In genomic region chr3:189355481-189356201, GRCh38 we compare ENCODE assay signal across 9 cellular contexts.
DNase-seq lines count a peak whose midpoint lies in the region; ATAC-seq and TF ChIP-seq lines count a peak whose summit lies in the region.
"Had no signal": no experiment of that assay in that cellular context is flagged by ENCODE, and none has a peak within 500 bp of the region (broad histone marks: within the 10 kb centered on the region; RNA-seq: fewer than 3 reads in every experiment).

No MANE protein-coding gene starts in this region.

- H3K4me1 ChIP-seq in lower lobe of right lung: peaks cover 11% of the 10 kb centered on the region

- H3K4me3 ChIP-seq in AG09309 (ENCODE audit: control insufficient read depth, low read depth, low read length): no peak overlapping the region
- H3K4me3 ChIP-seq in lower lobe of right lung: no peak overlapping the region
- H3K4me3 ChIP-seq in WERI-Rb-1 (ENCODE audit: low read depth, low read length): no peak overlapping the region

- no peaks in the 10 kb centered on the region for H3K27me3 Mint-ChIP-seq in activated naive CD4-positive, alpha-beta T cell treated with anti-CD3 and anti-CD28 coated beads, Interleukin-2, amount 50 U/mL, for 24 hours
- peaks cover 3% of the 10 kb centered on the region for H3K27me3 Mint-ChIP-seq in type B pancreatic cell
- no peaks in the 10 kb centered on the region for H3K27me3 Mint-ChIP-seq in CD14-positive monocyte (ENCODE audit: low read depth in 3 of 3)
- H3K27me3 Mint-ChIP-seq: dendritic cell treated with granulocyte-macrophage colony-stimulating factor and Interleukin-4, amounts not matched to agents 40 ng/mL and 50 ng/mL, for 4 days had no signal

- no peaks in the 10 kb centered on the region for H3K27me3 ChIP-seq in lower lobe of right lung (ENCODE audit: low read depth)
- no peaks in the 10 kb centered on the region for H3K27me3 ChIP-seq in WERI-Rb-1 (ENCODE audit: insufficient read depth, low read depth, severe bottlenecking)

- H3K4me1 Mint-ChIP-seq in activated naive CD4-positive, alpha-beta T cell treated with anti-CD3 and anti-CD28 coated beads, Interleukin-2, amount 50 U/mL, for 24 hours: peaks cover 25% of the 10 kb centered on the region
- peaks cover 22% of the 10 kb centered on the region for H3K4me1 Mint-ChIP-seq in type B pancreatic cell (ENCODE audit: unreplicated experiment)
- H3K4me1 Mint-ChIP-seq in CD14-positive monocyte: peaks cover 5% of the 10 kb centered on the region

- DNase-seq in AG09309 (ENCODE audit: low read depth): peak; percentile 84
- peak; percentile 34 for DNase-seq in NCI-H1436 treated with DMSO at 0.1 percent for 48 hours (lab: John Stamatoyannopoulos, UW)
- no peak for DNase-seq in lower lobe of right lung
- no peak for DNase-seq in type B pancreatic cell (ENCODE audit: extremely low spot score, unreplicated experiment)
- no peak for DNase-seq in WERI-Rb-1
- no peak for DNase-seq in caudate nucleus (lab: John Stamatoyannopoulos, UW)
- no peak for DNase-seq in CD14-positive monocyte (ENCODE audit: low spot score)

- peaks cover 2% of the 10 kb centered on the region for H3K36me3 Mint-ChIP-seq in activated naive CD4-positive, alpha-beta T cell treated with anti-CD3 and anti-CD28 coated beads, Interleukin-2, amount 50 U/mL, for 24 hours
- H3K36me3 Mint-ChIP-seq in type B pancreatic cell (peaks cover 4% of the 10 kb centered on the region), CD14-positive monocyte (no peaks in the 10 kb centered on the region)

- H3K36me3 ChIP-seq in lower lobe of right lung (no peaks in the 10 kb centered on the region), WERI-Rb-1 (no peaks in the 10 kb centered on the region)

- peak overlapping the region; percentile 15 for H3K27ac ChIP-seq in lower lobe of right lung
- H3K27ac ChIP-seq in WERI-Rb-1: no peak overlapping the region
- H3K27ac ChIP-seq in caudate nucleus (ENCODE audit: low read depth, low read length): no peak overlapping the region

- peak overlapping the region; percentile 56 for H3K4me3 Mint-ChIP-seq in activated naive CD4-positive, alpha-beta T cell treated with anti-CD3 and anti-CD28 coated beads, Interleukin-2, amount 50 U/mL, for 24 hours
- H3K4me3 Mint-ChIP-seq in type B pancreatic cell: no peak overlapping the region
- H3K4me3 Mint-ChIP-seq in CD14-positive monocyte: no peak overlapping the region
- H3K4me3 Mint-ChIP-seq: dendritic cell treated with granulocyte-macrophage colony-stimulating factor and Interleukin-4, amounts not matched to agents 40 ng/mL and 50 ng/mL, for 4 days had no signal

- TF ChIP-seq CTCF in AG09309 (IDR thresholded peaks at IDR 0.05; ENCODE audit: control insufficient read depth, insufficient read depth, low read depth, low read length, missing control alignments) (no peak), lower lobe of right lung (IDR thresholded peaks at IDR 0.05) (no peak), type B pancreatic cell (conservative IDR thresholded peaks at IDR 0.05) (no peak), WERI-Rb-1 (IDR thresholded peaks at IDR 0.05; ENCODE audit: low read depth, low read length) (no peak), CD14-positive monocyte (IDR thresholded peaks at IDR 0.05) (no peak)

- peak; percentile 57 to 76 for ATAC-seq in lower lobe of right lung

- H3K9me3 ChIP-seq in lower lobe of right lung (no peaks in the 10 kb centered on the region), WERI-Rb-1 (ENCODE audit: severe bottlenecking) (no peaks in the 10 kb centered on the region)

- intact Hi-C loops in lower lobe of right lung (cut with DNase I): no loop called here
- intact Hi-C loops in CD14-positive monocyte (cut with micrococcal nuclease): no loop called here

- no peak overlapping the region for H3K27ac Mint-ChIP-seq in activated naive CD4-positive, alpha-beta T cell treated with anti-CD3 and anti-CD28 coated beads, Interleukin-2, amount 50 U/mL, for 24 hours
- H3K27ac Mint-ChIP-seq in type B pancreatic cell (peak overlapping the region; percentile 57), CD14-positive monocyte (no peak overlapping the region)
- H3K27ac Mint-ChIP-seq: dendritic cell treated with granulocyte-macrophage colony-stimulating factor and Interleukin-4, amounts not matched to agents 40 ng/mL and 50 ng/mL, for 4 days had no signal

- no peaks in the 10 kb centered on the region for H3K9me3 Mint-ChIP-seq in activated naive CD4-positive, alpha-beta T cell treated with anti-CD3 and anti-CD28 coated beads, Interleukin-2, amount 50 U/mL, for 24 hours
- H3K9me3 Mint-ChIP-seq in type B pancreatic cell (peaks cover 3% of the 10 kb centered on the region), CD14-positive monocyte (peaks cover 0 to 4% (median 0%) of the 10 kb centered on the region in 7 donors)
- H3K9me3 Mint-ChIP-seq: dendritic cell treated with granulocyte-macrophage colony-stimulating factor and Interleukin-4, amounts not matched to agents 40 ng/mL and 50 ng/mL, for 4 days had no signal

Comparison
In these comparisons a context has a peak if more than half of its experiments do, and no peak if none do; other contexts are left out.
1. DNase-seq: peak in AG09309 (single experiment) and NCI-H1436 treated with DMSO at 0.1 percent for 48 hours (single experiment); none in lower lobe of right lung (single experiment), type B pancreatic cell (single experiment), WERI-Rb-1 (single experiment), caudate nucleus (0 of 61) and CD14-positive monocyte (single experiment).